In the genomic region with DNA sequence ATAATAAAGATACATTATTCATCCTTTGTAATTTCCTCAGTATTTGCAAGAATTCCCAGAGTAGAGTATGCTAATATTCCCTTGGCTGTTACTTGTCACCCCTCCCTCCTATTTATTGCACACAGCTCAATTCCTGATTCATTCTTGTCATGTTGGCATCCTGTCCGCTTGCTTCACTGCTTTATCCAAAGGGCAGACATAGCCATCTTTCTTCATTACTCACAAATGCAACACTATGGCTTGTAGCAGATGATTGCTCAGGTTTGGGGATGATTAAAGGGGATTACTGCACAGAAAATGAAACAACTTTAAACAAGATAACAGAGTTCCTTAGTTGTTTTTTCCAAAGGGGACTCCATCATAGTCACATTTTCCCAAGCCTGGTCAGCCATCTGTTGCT, we compare ENCODE assay signal across 24 cellular contexts. TPM values are rescaled to one million over a fixed set of nuclear protein-coding genes. Genes with fewer than 3 reads are reported as not detected.
DNase-seq lines count a peak whose midpoint lies in the region; ATAC-seq, FAIRE-seq and TF ChIP-seq lines count a peak whose summit lies in the region.
"Had no signal": no experiment of that assay in that cellular context is flagged by ENCODE, and none has a peak within 500 bp of the region (broad histone marks: within the 10 kb centered on the region; RNA-seq: fewer than 3 reads in every experiment).

No MANE protein-coding gene starts in this region.

- POLR2A ChIA-PET in HEK293 (lab: Yijun Ruan, JAX) (no interaction called here), HepG2 (lab: Yijun Ruan, JAX) (no interaction called here)

- H4K20me1 ChIP-seq in astrocyte (ENCODE audit: insufficient read depth, low read length) (no peaks in the 10 kb centered on the region), HepG2 (ENCODE audit: insufficient read depth, low read length) (no peaks in the 10 kb centered on the region)

- peak in 3 of 8 donors; percentile 18 to 71 (median 32) for ATAC-seq in heart right ventricle
- no peak for ATAC-seq in HepG2
- ATAC-seq: activated CD8-positive, alpha-beta T cell treated with anti-CD3 and anti-CD28 coated beads, Interleukin-2, amount 10 ng/mL, durations not matched to agents 7 days and 5 days; body of pancreas; lower lobe of right lung; stimulated activated naive B cell treated with anti-CD40 and anti-IgM and Interleukin-4, amounts not matched to agents 10 μg/mL and 1 μg/mL and 100 μg/mL, for 72 hours had no signal

- no peak for TF ChIP-seq EP300 in HepG2 (IDR thresholded peaks at IDR 0.05; ENCODE audit: low read depth in 2 of 2, low read length in 2 of 2)
- TF ChIP-seq EP300 in HepG2 (CRISPR knock-in tag; IDR thresholded peaks at IDR 0.05; ENCODE audit: borderline replicate concordance) = no peak

- TF ChIP-seq POLR2A in HepG2 (IDR thresholded peaks at IDR 0.05; ENCODE audit: insufficient read depth in 1 of 2, low read depth in 2 of 2, low read length in 2 of 2) = no peak

- TF ChIP-seq CTCF in HEK293 (tag by site-specific recombination; IDR thresholded peaks at IDR 0.05) (no peak), astrocyte (IDR thresholded peaks at IDR 0.05; ENCODE audit: insufficient read depth, low read depth, low read length) (no peak), heart right ventricle (IDR thresholded peaks at IDR 0.05) (no peak), kidney (IDR thresholded peaks at IDR 0.05; ENCODE audit: borderline replicate concordance, extremely low read depth, insufficient read depth) (no peak), HepG2 (CRISPR knock-in tag; IDR thresholded peaks at IDR 0.05) (no peak)

- peak; percentile 80 for DNase-seq in astrocyte (ENCODE audit: low read depth)
- DNase-seq in heart right ventricle = no peak
- DNase-seq in NOMO-1 treated with DMSO at 0.1 percent for 48 hours (lab: John Stamatoyannopoulos, UW; ENCODE audit: unreplicated experiment) = no peak
- DNase-seq in kidney = no peak
- no peak for DNase-seq in HepG2 (ENCODE audit: low spot score)
- DNase-seq: activated CD4-positive, CD25-positive, alpha-beta regulatory T cell; activated CD8-positive, alpha-beta T cell treated with anti-CD3 and anti-CD28 coated beads, Interleukin-2, amount 10 ng/mL, durations not matched to agents 7 days and 5 days; activated naive CD4-positive, alpha-beta T cell treated with anti-CD3 and anti-CD28 coated beads, Interleukin-2, amount 50 U/mL, for 16 hours; activated T-cell treated with anti-CD3 and anti-CD28 coated beads, Interleukin-2, amount 50 U/mL, for 24 hours; body of pancreas; COR-L47; dermis blood vessel endothelial cell; GOT3; lower lobe of right lung; NCI-H187; NCI-H2227 treated with DMSO at 0.1 percent for 48 hours; NCI-H82; occipital lobe; stimulated activated naive B cell treated with anti-CD40 and anti-IgM and Interleukin-4, amounts not matched to agents 10 μg/mL and 1 μg/mL and 100 μg/mL, for 72 hours; thyroid gland had no signal

- H3K4me2 ChIP-seq in astrocyte (ENCODE audit: low read length) = no peak overlapping the region
- no peak overlapping the region for H3K4me2 ChIP-seq in HepG2 (ENCODE audit: low read depth, low read length)

- intact Hi-C loops in heart right ventricle (cut with DNase I) (loop anchor here in 3 of 10 donors (5.0 to 10.0 kb wide), 2 partner anchors 60 to 1728 kb away; no protein-coding TSS in a partner anchor), kidney (cut with DNase I) (no loop called here), HepG2 (cut with micrococcal nuclease; ENCODE audit: unreplicated experiment) (no loop called here)

- H3K4me1 Mint-ChIP-seq in astrocyte (ENCODE audit: low read depth, unreplicated experiment) = peaks cover 8% of the 10 kb centered on the region
- H3K4me1 Mint-ChIP-seq: stimulated activated naive B cell treated with anti-CD40 and anti-IgM and Interleukin-4, amounts not matched to agents 10 μg/mL and 1 μg/mL and 100 μg/mL, for 72 hours had no signal

- no peak overlapping the region for H3K9ac ChIP-seq in astrocyte (ENCODE audit: low read length)
- no peak overlapping the region for H3K9ac ChIP-seq in skeletal muscle tissue (ENCODE audit: low read depth in 1 of 3, low read length in 3 of 3)
- H3K9ac ChIP-seq in kidney (ENCODE audit: low read length in 2 of 2) = no peak overlapping the region
- no peak overlapping the region for H3K9ac ChIP-seq in HepG2 (ENCODE audit: insufficient read depth, low read depth, low read length)

- WGBS in heart right ventricle, 2 donors = 70 to 72% methylated on average over 1 of the region's 1 CpG
- 85% methylated on average over 1 of the region's 1 CpG for WGBS in HepG2 (ENCODE audit: low lambda C conversion rate)

- H3K9me3 ChIP-seq in HEK293 (ENCODE audit: control insufficient read depth, insufficient read depth, low read depth, low read length) = no peaks in the 10 kb centered on the region; the same call in 1 of the 2 replicates
- H3K9me3 ChIP-seq in astrocyte (ENCODE audit: insufficient read depth, low read depth, low read length) = peaks cover 6% of the 10 kb centered on the region
- H3K9me3 ChIP-seq in heart right ventricle = peaks cover 0 to 19% (median 14%) of the 10 kb centered on the region in 11 donors
- peaks cover 0 to 8% (median 4%) of the 10 kb centered on the region in 3 donors for H3K9me3 ChIP-seq in skeletal muscle tissue (ENCODE audit: control insufficient read depth in 3 of 3, low read length in 3 of 3)
- peaks cover 0 to 13% of the 10 kb centered on the region in 2 donors for H3K9me3 ChIP-seq in kidney (ENCODE audit: control insufficient read depth in 1 of 2, low read length in 2 of 2)
- H3K9me3 ChIP-seq in HepG2 (ENCODE audit: low read length) = peaks cover 8% of the 10 kb centered on the region
- H3K9me3 ChIP-seq: body of pancreas, thyroid gland had no signal

- no peaks in the 10 kb centered on the region for H3K79me2 ChIP-seq in astrocyte (ENCODE audit: insufficient read depth, low read length)
- H3K79me2 ChIP-seq in HepG2 (ENCODE audit: insufficient read depth, low read length) = no peaks in the 10 kb centered on the region

- no TSS peak for BruUV-seq in HepG2 (replicated peaks; lab: Mats Ljungman, UMichigan)

- H3K27me3 Mint-ChIP-seq in astrocyte (ENCODE audit: low read depth, unreplicated experiment) = no peaks in the 10 kb centered on the region

- H3K4me3 ChIP-seq in HEK293 (ENCODE audit: low read depth, low read length) = no peak overlapping the region
- no peak overlapping the region for H3K4me3 ChIP-seq in astrocyte (ENCODE audit: insufficient read depth, low read depth, low read length)
- H3K4me3 ChIP-seq in heart right ventricle = no peak overlapping the region
- H3K4me3 ChIP-seq in skeletal muscle tissue (ENCODE audit: low read length in 3 of 3) = no peak overlapping the region
- no peak overlapping the region for H3K4me3 ChIP-seq in kidney (ENCODE audit: low read length in 2 of 2)
- H3K4me3 ChIP-seq in HepG2 (replicated peaks in 1 of 3; ENCODE audit: insufficient read depth in 1 of 3, low read depth in 2 of 3, low read length in 3 of 3) = no peak overlapping the region
- H3K4me3 ChIP-seq: body of pancreas, lower lobe of right lung, thyroid gland had no signal

- H3K27ac Mint-ChIP-seq in astrocyte (ENCODE audit: unreplicated experiment) = no peak overlapping the region
- H3K27ac Mint-ChIP-seq: activated CD8-positive, alpha-beta T cell treated with anti-CD3 and anti-CD28 coated beads, Interleukin-2, amount 10 ng/mL, durations not matched to agents 7 days and 5 days; activated T-cell treated with anti-CD3 and anti-CD28 coated beads, Interleukin-2, amount 50 U/mL, for 24 hours; stimulated activated naive B cell treated with anti-CD40 and anti-IgM and Interleukin-4, amounts not matched to agents 10 μg/mL and 1 μg/mL and 100 μg/mL, for 72 hours; T-helper 2 cell treated with Interferon-gamma antibody and Interleukin-4, amounts not matched to agents 5 μg/mL and 100 μg/mL, for 36 hours had no signal

- H3K4me1 ChIP-seq in HEK293 (ENCODE audit: control insufficient read depth, insufficient read depth, low read length) (peaks cover 12% of the 10 kb centered on the region; the same call in 1 of the 2 replicates), astrocyte (ENCODE audit: insufficient read depth, low read length) (no peaks in the 10 kb centered on the region), heart right ventricle (peaks cover 0 to 40% (median 6%) of the 10 kb centered on the region in 9 donors), skeletal muscle tissue (ENCODE audit: control insufficient read depth in 3 of 3, insufficient read depth in 3 of 3, low read length in 3 of 3) (no peaks in the 10 kb centered on the region), kidney (ENCODE audit: control insufficient read depth in 1 of 2, insufficient read depth in 1 of 2, low read depth in 1 of 2, low read length in 2 of 2) (no peaks in the 10 kb centered on the region), HepG2 (ENCODE audit: insufficient read depth, low read length) (no peaks in the 10 kb centered on the region)
- H3K4me1 ChIP-seq: body of pancreas had no signal

- CTCF ChIA-PET in HEK293 (lab: Yijun Ruan, JAX) = interaction anchor here (1.1 kb wide), 1 partner anchor 91 kb away, joined by 5 read pairs; no protein-coding TSS in a partner anchor
- CTCF ChIA-PET in HepG2 (lab: Yijun Ruan, JAX; ENCODE audit: low intra/inter-chr PET ratio, low total read pairs) = no interaction called here

- H3K36me3 ChIP-seq in HEK293 (ENCODE audit: control insufficient read depth in 2 of 2, insufficient read depth in 1 of 2, low read length in 2 of 2) (no peaks in the 10 kb centered on the region), astrocyte (ENCODE audit: insufficient read depth, low read length) (no peaks in the 10 kb centered on the region), heart right ventricle (no peaks in the 10 kb centered on the region), skeletal muscle tissue (ENCODE audit: control insufficient read depth in 3 of 3, insufficient read depth in 3 of 3, low read length in 3 of 3) (no peaks in the 10 kb centered on the region), kidney (ENCODE audit: control insufficient read depth in 1 of 2, insufficient read depth in 2 of 2, low read length in 2 of 2) (no peaks in the 10 kb centered on the region), HepG2 (replicated peaks in 1 of 2; ENCODE audit: control insufficient read depth in 1 of 2, insufficient read depth in 2 of 2, low read length in 2 of 2) (no peaks in the 10 kb centered on the region)
- H3K36me3 ChIP-seq: lower lobe of right lung, thyroid gland had no signal

- H3K27ac ChIP-seq in HEK293 (ENCODE audit: extremely low read depth, low read depth, low read length) = no peak overlapping the region
- H3K27ac ChIP-seq in astrocyte (ENCODE audit: low read depth, low read length) = no peak overlapping the region
- H3K27ac ChIP-seq in heart right ventricle = peak overlapping the region in 8 of 10 donors; percentile 23 to 80 (median 68)
- H3K27ac ChIP-seq in skeletal muscle tissue (ENCODE audit: low read depth, low read length) = peak overlapping the region; percentile 4
- no peak overlapping the region for H3K27ac ChIP-seq in kidney (ENCODE audit: low read depth in 2 of 2, low read length in 2 of 2)
- H3K27ac ChIP-seq in HepG2 (ENCODE audit: extremely low read length, insufficient read depth, low read length) = no peak overlapping the region
- H3K27ac ChIP-seq: body of pancreas, epithelial cell of prostate, lower lobe of right lung had no signal

- no peak for FAIRE-seq in astrocyte (lab: Jason Lieb, UNC)
- FAIRE-seq in kidney (lab: Jason Lieb, UNC) = no peak
- no peak for FAIRE-seq in HepG2 (lab: Jason Lieb, UNC)

- peaks cover 8% of the 10 kb centered on the region for H3K9me3 Mint-ChIP-seq in astrocyte (ENCODE audit: unreplicated experiment)

- H2AFZ ChIP-seq in astrocyte (ENCODE audit: low read depth, low read length) = no peak overlapping the region
- no peak overlapping the region for H2AFZ ChIP-seq in HepG2 (ENCODE audit: low read length)

- H3K36me3 Mint-ChIP-seq in astrocyte (ENCODE audit: low read depth, unreplicated experiment) = no peaks in the 10 kb centered on the region
- H3K36me3 Mint-ChIP-seq: stimulated activated naive B cell treated with anti-CD40 and anti-IgM and Interleukin-4, amounts not matched to agents 10 μg/mL and 1 μg/mL and 100 μg/mL, for 72 hours had no signal

- no peaks in the 10 kb centered on the region for H3K27me3 ChIP-seq in astrocyte (ENCODE audit: insufficient read depth, low read length)
- no peaks in the 10 kb centered on the region for H3K27me3 ChIP-seq in heart right ventricle
- H3K27me3 ChIP-seq in skeletal muscle tissue (ENCODE audit: control insufficient read depth in 3 of 3, insufficient read depth in 3 of 3, low read length in 3 of 3) = no peaks in the 10 kb centered on the region
- H3K27me3 ChIP-seq in HepG2 (ENCODE audit: control insufficient read depth in 1 of 2, insufficient read depth in 2 of 2, low read length in 2 of 2) = no peaks in the 10 kb centered on the region
- H3K27me3 ChIP-seq: body of pancreas, thyroid gland had no signal

- no peak overlapping the region for H3K4me3 Mint-ChIP-seq in astrocyte (ENCODE audit: unreplicated experiment)
- H3K4me3 Mint-ChIP-seq: activated CD8-positive, alpha-beta T cell treated with anti-CD3 and anti-CD28 coated beads, Interleukin-2, amount 10 ng/mL, durations not matched to agents 7 days and 5 days; activated T-cell treated with anti-CD3 and anti-CD28 coated beads, Interleukin-2, amount 50 U/mL, for 24 hours; stimulated activated naive B cell treated with anti-CD40 and anti-IgM and Interleukin-4, amounts not matched to agents 10 μg/mL and 1 μg/mL and 100 μg/mL, for 72 hours; T-helper 2 cell treated with Interferon-gamma antibody and Interleukin-4, amounts not matched to agents 5 μg/mL and 100 μg/mL, for 36 hours had no signal

- in situ Hi-C loops in HepG2 (cut with HindIII; ENCODE audit: extremely low pct_ligation_motif_present, low pct_unique_long_range_greater_than_20kb) = no loop called here

- TF ChIP-seq RAD21 in HepG2 (CRISPR knock-in tag; IDR thresholded peaks at IDR 0.05) = no peak

RNA-seq across cellular contexts. Expression of gene IL33, which starts 1.2 kb away (rescaled TPM):
- not detected in 2 replicates for total RNA-seq in astrocyte
- total RNA-seq in heart right ventricle = 10 to 100 TPM; 11.8 to 41.8 (median 18.7) TPM
- 10 to 100 TPM; 17.5 to 23.0 TPM for polyA plus RNA-seq in heart right ventricle
- total RNA-seq in skeletal muscle tissue = 14.6 TPM
- 22.7 TPM for total RNA-seq in kidney
- 3.7 TPM for polyA plus RNA-seq in kidney (ENCODE audit: insufficient read depth, low read depth, low replicate concordance)
- not detected in 2 replicates for total RNA-seq in HepG2 (2016; rRNA removed; fragmentation: Illumina TruSeq; extraction: Trizol)
- total RNA-seq in HepG2 (2016; cell fraction: cytosol; rRNA removed; fragmentation: Illumina TruSeq; extraction: Trizol; ENCODE audit: low read depth) = not detected in 2 replicates
- not detected in 2 replicates for total RNA-seq in HepG2 (2016; cell fraction: insoluble cytoplasmic fraction; rRNA removed; fragmentation: Illumina TruSeq; extraction: Trizol)
- not detected in 2 replicates for total RNA-seq in HepG2 (2016; cell fraction: membrane; rRNA removed; fragmentation: Illumina TruSeq; extraction: Trizol)
- not detected in 2 replicates for total RNA-seq in HepG2 (2016; cell fraction: nucleus; rRNA removed; fragmentation: Illumina TruSeq; extraction: Trizol)
- 0.03 and 0.05 TPM in 2 replicates for polyA plus RNA-seq in HepG2 (2011; rRNA removed)
- 0.03 TPM in 1 of 2 replicates, not detected in the other for polyA plus RNA-seq in HepG2 (2011; cell fraction: cytosol; rRNA removed)
- polyA plus RNA-seq in HepG2 (2011; cell fraction: nucleus; rRNA removed) = not detected in 2 replicates
- polyA plus RNA-seq in HepG2 (2012) = not detected in 2 replicates
- not detected in 2 replicates for polyA plus RNA-seq in HepG2 (2016; cell fraction: cytosol; fragmentation: Illumina TruSeq; extraction: Trizol; ENCODE audit: low read depth)
- polyA plus RNA-seq in HepG2 (2016; cell fraction: insoluble cytoplasmic fraction; fragmentation: Illumina TruSeq; extraction: Trizol; ENCODE audit: low read depth) = not detected in 2 replicates
- polyA plus RNA-seq in HepG2 (2016; cell fraction: membrane; fragmentation: Illumina TruSeq; extraction: Trizol; ENCODE audit: low read depth) = not detected in 2 replicates
- not detected in 2 replicates for polyA plus RNA-seq in HepG2 (2016; cell fraction: nucleus; fragmentation: Illumina TruSeq; extraction: Trizol; ENCODE audit: insufficient read depth, low read depth)
- polyA minus RNA-seq in HepG2 (2011; rRNA and poly(A)+ RNA removed; ENCODE audit: low replicate concordance) = 0.26 TPM in 1 of 2 replicates, not detected in the other
- polyA minus RNA-seq in HepG2 (2011; cell fraction: cytosol; rRNA and poly(A)+ RNA removed) = not detected in 2 replicates
- polyA minus RNA-seq in HepG2 (2011; cell fraction: nucleus; rRNA and poly(A)+ RNA removed) = 0.13 TPM in 1 of 2 replicates, not detected in the other
- total RNA-seq: activated CD8-positive, alpha-beta T cell treated with anti-CD3 and anti-CD28 coated beads, Interleukin-2, amount 10 ng/mL, durations not matched to agents 7 days and 5 days had no signal

Comparison
In these comparisons a context has a peak if more than half of its experiments do, and no peak if none do; other contexts are left out.
1. H3K27ac ChIP-seq: peak in heart right ventricle (8 of 10) and skeletal muscle tissue (single experiment); none in HEK293 (single experiment), astrocyte (single experiment), kidney (0 of 2) and HepG2 (single experiment).
2. RNA of gene IL33, which starts 1.2 kb away (total RNA-seq): 22.7 TPM in kidney (single experiment), 11.8 to 41.8 TPM in heart right ventricle and 14.6 TPM in skeletal muscle tissue (single experiment); not detected in HepG2 and not detected in astrocyte; every median in the first group is over 10 times any median in the second.